ENCODE assay signal across 1 cellular context in the genomic region with DNA sequence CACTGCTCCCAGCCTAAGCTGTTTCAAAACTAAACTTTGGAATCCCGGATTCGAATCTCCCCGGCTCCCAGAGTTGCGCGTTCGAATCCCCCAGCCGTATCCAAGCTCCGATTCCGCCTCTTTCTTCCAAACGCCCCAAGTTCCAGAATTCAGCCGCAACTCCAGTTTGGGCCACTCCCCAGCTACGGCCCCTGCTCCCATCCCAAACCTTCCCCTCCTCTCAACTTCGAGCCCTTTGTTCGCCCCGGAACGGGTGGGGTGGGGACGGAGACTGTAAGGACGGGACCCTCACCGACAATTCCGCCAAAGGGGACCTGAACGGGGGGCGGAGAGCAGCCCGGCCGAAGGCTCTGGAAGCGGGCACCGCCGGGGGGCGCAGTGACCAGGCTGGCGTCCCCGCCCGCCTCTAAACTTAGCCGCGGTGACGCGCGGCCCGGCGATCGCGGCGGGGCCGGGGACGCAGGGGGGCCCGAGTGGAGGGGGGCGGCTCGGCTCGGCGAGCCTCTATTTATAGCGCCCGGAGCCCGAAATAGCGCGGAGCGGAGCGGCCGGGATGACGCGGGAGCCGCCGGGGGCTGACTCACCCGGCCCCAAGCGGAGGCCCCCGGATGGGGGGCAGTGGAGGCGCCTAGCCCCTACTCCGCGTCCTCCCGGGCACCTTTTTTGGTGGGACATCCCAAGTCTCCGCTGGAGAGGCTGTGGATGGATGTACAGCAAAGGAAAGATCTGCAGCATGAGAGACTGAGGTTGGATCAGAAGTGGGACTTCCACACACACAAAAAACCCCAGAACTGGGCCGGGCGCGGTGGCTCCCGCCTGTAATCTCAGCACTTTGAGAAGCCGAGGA.
TF ChIP-seq lines count a peak whose summit lies in the region.

No MANE protein-coding gene starts in this region.

TF ChIP-seq in K562, 482 proteins besides CTCF, POLR2A, EP300 and RAD21 (continues in another document):
- TF ChIP-seq TARDBP (IDR thresholded peaks at IDR 0.05) (peak; percentile 27; the same call in 1 of the 2 replicates), GATAD2B (IDR thresholded peaks at IDR 0.05; ENCODE audit: borderline replicate concordance) (peak; percentile 43; the same call in 1 of the 2 replicates), NRF1 (conservative IDR thresholded peaks at IDR 0.05 in 1 of 2, IDR thresholded peaks at IDR 0.05 in 1 of 2) (peak in 1 of 2 experiments; percentile 16; a peak in 1 of 4 replicates), HLTF (IDR thresholded peaks at IDR 0.05) (peak; percentile 86; the same call in 1 of the 2 replicates), ZZZ3 (IDR thresholded peaks at IDR 0.05) (no peak), JUN (IDR thresholded peaks at IDR 0.05; ENCODE audit: borderline replicate concordance, low read depth, low read length) (0 out of 2 replicates have a peak, but pooled peaks have one; percentile 35), JUN (CRISPR knock-in tag; IDR thresholded peaks at IDR 0.05; ENCODE audit: borderline replicate concordance) (no peak), MTA3 (IDR thresholded peaks at IDR 0.05; ENCODE audit: borderline replicate concordance) (0 out of 2 replicates have a peak, but pooled peaks have one; percentile 28), CHD4 (IDR thresholded peaks at IDR 0.05; ENCODE audit: insufficient read depth, insufficient replicate concordance, low read depth, low read length, poor library complexity, severe bottlenecking) (peak; percentile 98), L3MBTL2 (IDR thresholded peaks at IDR 0.05) (no peak), BRD9 (IDR thresholded peaks at IDR 0.05; ENCODE audit: low read depth, partially characterized antibody) (peak; percentile 19), PCBP2 (IDR thresholded peaks at IDR 0.05; ENCODE audit: low read depth, low read length, poor library complexity, severe bottlenecking) (no peak), ETV6 (IDR thresholded peaks at IDR 0.05; ENCODE audit: borderline replicate concordance in 1 of 2, low read depth in 2 of 2, low read length in 1 of 2) (0 out of 4 replicates have a peak, but pooled peaks of 1 of the 2 experiments have one; percentile 50), ETV6 (CRISPR knock-in tag; IDR thresholded peaks at IDR 0.05; ENCODE audit: borderline replicate concordance) (no peak), KDM1A (IDR thresholded peaks at IDR 0.05) (peak; percentile 93 to 98), BRD4 (IDR thresholded peaks at IDR 0.05) (peak; percentile 79), TGIF2 (CRISPR knock-in tag; IDR thresholded peaks at IDR 0.05) (no peak), RCOR1 (IDR thresholded peaks at IDR 0.05; ENCODE audit: borderline replicate concordance in 1 of 2, low read depth in 2 of 2, low read length in 2 of 2) (peak; percentile 55 to 96; a peak in 3 of 4 replicates), SAFB (IDR thresholded peaks at IDR 0.05; ENCODE audit: borderline replicate concordance, low read depth, low read length) (no peak), CTBP1 (IDR thresholded peaks at IDR 0.05; ENCODE audit: borderline replicate concordance) (peak; percentile 54; the same call in 1 of the 2 replicates), SMARCE1 (IDR thresholded peaks at IDR 0.05) (peak; percentile 52; the same call in 1 of the 2 replicates), ZNF133 (CRISPR knock-in tag; IDR thresholded peaks at IDR 0.05) (no peak), CHD1 (IDR thresholded peaks at IDR 0.05; ENCODE audit: low read length) (peak; percentile 65), TCF3 (CRISPR knock-in tag; IDR thresholded peaks at IDR 0.05) (no peak), KLF6 (CRISPR knock-in tag; IDR thresholded peaks at IDR 0.05; ENCODE audit: borderline replicate concordance) (no peak), BRCA1 (IDR thresholded peaks at IDR 0.05) (no peak), BRCA1 (CRISPR knock-in tag; IDR thresholded peaks at IDR 0.05) (no peak), ZNF175 (CRISPR knock-in tag; IDR thresholded peaks at IDR 0.05; ENCODE audit: low read depth) (no peak), ZNF354B (CRISPR knock-in tag; IDR thresholded peaks at IDR 0.05) (no peak), ZKSCAN1 (IDR thresholded peaks at IDR 0.05; ENCODE audit: low read depth, low read length) (no peak), CBFA2T3 (IDR thresholded peaks at IDR 0.05) (no peak), NFE2L1 (tag; IDR thresholded peaks at IDR 0.05; ENCODE audit: borderline replicate concordance, low read depth) (no peak), SNRNP70 (optimal IDR thresholded peaks at IDR 0.05; ENCODE audit: low read depth, low read length) (no peak), CEBPB (tag; IDR thresholded peaks at IDR 0.05) (no peak), KDM5B (IDR thresholded peaks at IDR 0.05; ENCODE audit: insufficient replicate concordance, low read depth, low read length) (peak; percentile 35), CC2D1A (IDR thresholded peaks at IDR 0.05) (peak; percentile 59; the same call in 1 of the 2 replicates), ZBTB7A (IDR thresholded peaks at IDR 0.05; ENCODE audit: borderline replicate concordance, control insufficient read depth, low read depth, low read length) (peak; percentile 98), CEBPG (CRISPR knock-in tag; IDR thresholded peaks at IDR 0.05) (no peak), CEBPG (tag; conservative IDR thresholded peaks at IDR 0.05 in 1 of 2, IDR thresholded peaks at IDR 0.05 in 1 of 2) (no peak), CREM (IDR thresholded peaks at IDR 0.05; ENCODE audit: low read depth) (peak; percentile 64; the same call in 1 of the 2 replicates), ZSCAN29 (IDR thresholded peaks at IDR 0.05) (no peak)
- TF ChIP-seq, protein P1, sequence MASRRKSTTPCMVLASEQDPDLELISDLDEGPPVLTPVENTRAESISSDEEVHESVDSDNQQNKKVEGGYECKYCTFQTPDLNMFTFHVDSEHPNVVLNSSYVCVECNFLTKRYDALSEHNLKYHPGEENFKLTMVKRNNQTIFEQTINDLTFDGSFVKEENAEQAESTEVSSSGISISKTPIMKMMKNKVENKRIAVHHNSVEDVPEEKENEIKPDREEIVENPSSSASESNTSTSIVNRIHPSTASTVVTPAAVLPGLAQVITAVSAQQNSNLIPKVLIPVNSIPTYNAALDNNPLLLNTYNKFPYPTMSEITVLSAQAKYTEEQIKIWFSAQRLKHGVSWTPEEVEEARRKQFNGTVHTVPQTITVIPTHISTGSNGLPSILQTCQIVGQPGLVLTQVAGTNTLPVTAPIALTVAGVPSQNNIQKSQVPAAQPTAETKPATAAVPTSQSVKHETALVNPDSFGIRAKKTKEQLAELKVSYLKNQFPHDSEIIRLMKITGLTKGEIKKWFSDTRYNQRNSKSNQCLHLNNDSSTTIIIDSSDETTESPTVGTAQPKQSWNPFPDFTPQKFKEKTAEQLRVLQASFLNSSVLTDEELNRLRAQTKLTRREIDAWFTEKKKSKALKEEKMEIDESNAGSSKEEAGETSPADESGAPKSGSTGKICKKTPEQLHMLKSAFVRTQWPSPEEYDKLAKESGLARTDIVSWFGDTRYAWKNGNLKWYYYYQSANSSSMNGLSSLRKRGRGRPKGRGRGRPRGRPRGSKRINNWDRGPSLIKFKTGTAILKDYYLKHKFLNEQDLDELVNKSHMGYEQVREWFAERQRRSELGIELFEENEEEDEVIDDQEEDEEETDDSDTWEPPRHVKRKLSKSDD (conservative IDR thresholded peaks at IDR 0.05; ENCODE audit: low read length), result no peak
- TF ChIP-seq, protein P2, sequence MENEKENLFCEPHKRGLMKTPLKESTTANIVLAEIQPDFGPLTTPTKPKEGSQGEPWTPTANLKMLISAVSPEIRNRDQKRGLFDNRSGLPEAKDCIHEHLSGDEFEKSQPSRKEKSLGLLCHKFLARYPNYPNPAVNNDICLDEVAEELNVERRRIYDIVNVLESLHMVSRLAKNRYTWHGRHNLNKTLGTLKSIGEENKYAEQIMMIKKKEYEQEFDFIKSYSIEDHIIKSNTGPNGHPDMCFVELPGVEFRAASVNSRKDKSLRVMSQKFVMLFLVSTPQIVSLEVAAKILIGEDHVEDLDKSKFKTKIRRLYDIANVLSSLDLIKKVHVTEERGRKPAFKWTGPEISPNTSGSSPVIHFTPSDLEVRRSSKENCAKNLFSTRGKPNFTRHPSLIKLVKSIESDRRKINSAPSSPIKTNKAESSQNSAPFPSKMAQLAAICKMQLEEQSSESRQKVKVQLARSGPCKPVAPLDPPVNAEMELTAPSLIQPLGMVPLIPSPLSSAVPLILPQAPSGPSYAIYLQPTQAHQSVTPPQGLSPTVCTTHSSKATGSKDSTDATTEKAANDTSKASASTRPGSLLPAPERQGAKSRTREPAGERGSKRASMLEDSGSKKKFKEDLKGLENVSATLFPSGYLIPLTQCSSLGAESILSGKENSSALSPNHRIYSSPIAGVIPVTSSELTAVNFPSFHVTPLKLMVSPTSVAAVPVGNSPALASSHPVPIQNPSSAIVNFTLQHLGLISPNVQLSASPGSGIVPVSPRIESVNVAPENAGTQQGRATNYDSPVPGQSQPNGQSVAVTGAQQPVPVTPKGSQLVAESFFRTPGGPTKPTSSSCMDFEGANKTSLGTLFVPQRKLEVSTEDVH (IDR thresholded peaks at IDR 0.05; ENCODE audit: low read depth, partially characterized antibody), result no peak
- TF ChIP-seq, protein P3, sequence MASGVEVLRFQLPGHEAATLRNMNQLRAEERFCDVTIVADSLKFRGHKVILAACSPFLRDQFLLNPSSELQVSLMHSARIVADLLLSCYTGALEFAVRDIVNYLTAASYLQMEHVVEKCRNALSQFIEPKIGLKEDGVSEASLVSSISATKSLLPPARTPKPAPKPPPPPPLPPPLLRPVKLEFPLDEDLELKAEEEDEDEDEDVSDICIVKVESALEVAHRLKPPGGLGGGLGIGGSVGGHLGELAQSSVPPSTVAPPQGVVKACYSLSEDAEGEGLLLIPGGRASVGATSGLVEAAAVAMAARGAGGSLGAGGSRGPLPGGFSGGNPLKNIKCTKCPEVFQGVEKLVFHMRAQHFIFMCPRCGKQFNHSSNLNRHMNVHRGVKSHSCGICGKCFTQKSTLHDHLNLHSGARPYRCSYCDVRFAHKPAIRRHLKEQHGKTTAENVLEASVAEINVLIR (CRISPR knock-in tag; IDR thresholded peaks at IDR 0.05), result peak; percentile 24; the same call in 1 of the 2 replicates
- TF ChIP-seq, protein P4, sequence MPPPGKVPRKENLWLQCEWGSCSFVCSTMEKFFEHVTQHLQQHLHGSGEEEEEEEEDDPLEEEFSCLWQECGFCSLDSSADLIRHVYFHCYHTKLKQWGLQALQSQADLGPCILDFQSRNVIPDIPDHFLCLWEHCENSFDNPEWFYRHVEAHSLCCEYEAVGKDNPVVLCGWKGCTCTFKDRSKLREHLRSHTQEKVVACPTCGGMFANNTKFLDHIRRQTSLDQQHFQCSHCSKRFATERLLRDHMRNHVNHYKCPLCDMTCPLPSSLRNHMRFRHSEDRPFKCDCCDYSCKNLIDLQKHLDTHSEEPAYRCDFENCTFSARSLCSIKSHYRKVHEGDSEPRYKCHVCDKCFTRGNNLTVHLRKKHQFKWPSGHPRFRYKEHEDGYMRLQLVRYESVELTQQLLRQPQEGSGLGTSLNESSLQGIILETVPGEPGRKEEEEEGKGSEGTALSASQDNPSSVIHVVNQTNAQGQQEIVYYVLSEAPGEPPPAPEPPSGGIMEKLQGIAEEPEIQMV (tag; conservative IDR thresholded peaks at IDR 0.05; ENCODE audit: low read depth), result no peak
- TF ChIP-seq, protein P5, sequence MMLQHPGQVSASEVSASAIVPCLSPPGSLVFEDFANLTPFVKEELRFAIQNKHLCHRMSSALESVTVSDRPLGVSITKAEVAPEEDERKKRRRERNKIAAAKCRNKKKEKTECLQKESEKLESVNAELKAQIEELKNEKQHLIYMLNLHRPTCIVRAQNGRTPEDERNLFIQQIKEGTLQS (IDR thresholded peaks at IDR 0.05), result peak; percentile 81
- TF ChIP-seq, protein P5 (CRISPR knock-in tag; conservative IDR thresholded peaks at IDR 0.05), result peak; percentile 71; the same call in 1 of the 2 replicates
- TF ChIP-seq, protein P6, sequence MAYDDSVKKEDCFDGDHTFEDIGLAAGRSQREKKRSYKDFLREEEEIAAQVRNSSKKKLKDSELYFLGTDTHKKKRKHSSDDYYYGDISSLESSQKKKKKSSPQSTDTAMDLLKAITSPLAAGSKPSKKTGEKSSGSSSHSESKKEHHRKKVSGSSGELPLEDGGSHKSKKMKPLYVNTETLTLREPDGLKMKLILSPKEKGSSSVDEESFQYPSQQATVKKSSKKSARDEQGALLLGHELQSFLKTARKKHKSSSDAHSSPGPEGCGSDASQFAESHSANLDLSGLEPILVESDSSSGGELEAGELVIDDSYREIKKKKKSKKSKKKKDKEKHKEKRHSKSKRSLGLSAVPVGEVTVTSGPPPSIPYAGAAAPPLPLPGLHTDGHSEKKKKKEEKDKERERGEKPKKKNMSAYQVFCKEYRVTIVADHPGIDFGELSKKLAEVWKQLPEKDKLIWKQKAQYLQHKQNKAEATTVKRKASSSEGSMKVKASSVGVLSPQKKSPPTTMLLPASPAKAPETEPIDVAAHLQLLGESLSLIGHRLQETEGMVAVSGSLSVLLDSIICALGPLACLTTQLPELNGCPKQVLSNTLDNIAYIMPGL (CRISPR knock-in tag; IDR thresholded peaks at IDR 0.05), result peak; percentile 90; the same call in 1 of the 2 replicates
- TF ChIP-seq, protein P7, sequence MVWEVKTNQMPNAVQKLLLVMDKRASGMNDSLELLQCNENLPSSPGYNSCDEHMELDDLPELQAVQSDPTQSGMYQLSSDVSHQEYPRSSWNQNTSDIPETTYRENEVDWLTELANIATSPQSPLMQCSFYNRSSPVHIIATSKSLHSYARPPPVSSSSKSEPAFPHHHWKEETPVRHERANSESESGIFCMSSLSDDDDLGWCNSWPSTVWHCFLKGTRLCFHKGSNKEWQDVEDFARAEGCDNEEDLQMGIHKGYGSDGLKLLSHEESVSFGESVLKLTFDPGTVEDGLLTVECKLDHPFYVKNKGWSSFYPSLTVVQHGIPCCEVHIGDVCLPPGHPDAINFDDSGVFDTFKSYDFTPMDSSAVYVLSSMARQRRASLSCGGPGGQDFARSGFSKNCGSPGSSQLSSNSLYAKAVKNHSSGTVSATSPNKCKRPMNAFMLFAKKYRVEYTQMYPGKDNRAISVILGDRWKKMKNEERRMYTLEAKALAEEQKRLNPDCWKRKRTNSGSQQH (CRISPR knock-in tag; IDR thresholded peaks at IDR 0.05), result no peak
- TF ChIP-seq, protein P8, sequence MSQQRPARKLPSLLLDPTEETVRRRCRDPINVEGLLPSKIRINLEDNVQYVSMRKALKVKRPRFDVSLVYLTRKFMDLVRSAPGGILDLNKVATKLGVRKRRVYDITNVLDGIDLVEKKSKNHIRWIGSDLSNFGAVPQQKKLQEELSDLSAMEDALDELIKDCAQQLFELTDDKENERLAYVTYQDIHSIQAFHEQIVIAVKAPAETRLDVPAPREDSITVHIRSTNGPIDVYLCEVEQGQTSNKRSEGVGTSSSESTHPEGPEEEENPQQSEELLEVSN (IDR thresholded peaks at IDR 0.05; ENCODE audit: borderline replicate concordance in 1 of 2, extremely low read depth in 1 of 2, insufficient read depth in 1 of 2, insufficient read length in 1 of 2, low read depth in 1 of 2, low read length in 1 of 2, poor library complexity in 1 of 2, severe bottlenecking in 1 of 2), result peak in 1 of 2 experiments; percentile 39
